ENCODE assay signal across 8 cellular contexts in genomic region chr15:67120839-67121540, GRCh38. TPM values are rescaled to one million over a fixed set of nuclear protein-coding genes. Genes with fewer than 3 reads are reported as not detected.
DNase-seq lines count a peak whose midpoint lies in the region; ATAC-seq lines count a peak whose summit lies in the region.

No MANE protein-coding gene starts in this region.

- peak overlapping the region; percentile 32; the same call in 1 of the 2 replicates for H3K4me3 ChIP-seq in BLaER1
- no peak overlapping the region for H3K4me3 ChIP-seq in SJSA1

- H3K9me3 Mint-ChIP-seq in activated naive CD4-positive, alpha-beta T cell treated with anti-CD3 and anti-CD28 coated beads, Interleukin-2, amount 50 U/mL, for 72 hours, result peaks cover 4 to 6% of the 10 kb centered on the region in 2 donors

- H3K9ac ChIP-seq in BLaER1, result peak overlapping the region; percentile 73

- H3K27me3 ChIP-seq in BLaER1 (no peaks in the 10 kb centered on the region), SJSA1 (replicated peaks) (no peaks in the 10 kb centered on the region)

- intact Hi-C loops in Right ventricle myocardium inferior (cut with DNase I), result loop anchor here (5.0 kb wide), 2 partner anchors 46 to 61 kb away; no protein-coding TSS in a partner anchor

- H3K27ac ChIP-seq in BLaER1 (peak overlapping the region; percentile 85), SJSA1 (peak overlapping the region; percentile 84)

- H3K36me3 ChIP-seq in BLaER1 (no peaks in the 10 kb centered on the region; the same call in 1 of the 2 replicates), SJSA1 (peaks cover 5% of the 10 kb centered on the region; the same call in 1 of the 2 replicates)

- H3K9me3 ChIP-seq in BLaER1 (no peaks in the 10 kb centered on the region), SJSA1 (replicated peaks) (no peaks in the 10 kb centered on the region)

- peak; percentile 67 for ATAC-seq in GM21825 (IDR thresholded peaks at IDR 0.05; ENCODE audit: unreplicated experiment)
- peak; percentile 91 to 95 for ATAC-seq in activated naive CD4-positive, alpha-beta T cell treated with anti-CD3 and anti-CD28 coated beads, Interleukin-2, amount 50 U/mL, for 72 hours
- peak; percentile 83 for ATAC-seq in Right ventricle myocardium inferior

- H3K4me2 ChIP-seq in BLaER1, result peak overlapping the region; percentile 87

- DNase-seq in SJSA1 (ENCODE audit: low read depth in 1 of 2, low spot score in 2 of 2), result peak; percentile 96
- peak; percentile 77 to 92 for DNase-seq in activated naive CD4-positive, alpha-beta T cell treated with anti-CD3 and anti-CD28 coated beads, Interleukin-2, amount 50 U/mL, for 72 hours (ENCODE audit: low spot score in 2 of 2)
- DNase-seq in Right ventricle myocardium inferior (ENCODE audit: missing footprints), result peak; percentile 94
- peak; percentile 36 for DNase-seq in putamen (ENCODE audit: low spot score)
- DNase-seq in ureter (ENCODE audit: low spot score), result peak; percentile 91
- no peak for DNase-seq in GF-D8 (lab: John Stamatoyannopoulos, UW)

- H3K4me1 ChIP-seq in BLaER1, result peaks cover 100% of the 10 kb centered on the region
- H3K4me1 ChIP-seq in SJSA1 (replicated peaks), result peaks cover 86% of the 10 kb centered on the region

- peak overlapping the region; percentile 91 to 98 for H3K27ac Mint-ChIP-seq in activated naive CD4-positive, alpha-beta T cell treated with anti-CD3 and anti-CD28 coated beads, Interleukin-2, amount 50 U/mL, for 72 hours

- peaks cover 15 to 47% of the 10 kb centered on the region in 2 donors for H3K36me3 Mint-ChIP-seq in activated naive CD4-positive, alpha-beta T cell treated with anti-CD3 and anti-CD28 coated beads, Interleukin-2, amount 50 U/mL, for 72 hours

- peaks cover 85% of the 10 kb centered on the region for H4K20me1 ChIP-seq in BLaER1

RNA-seq across cellular contexts. Expression of gene SMAD3, which starts 55.6 kb away (rescaled TPM):
- total RNA-seq in SJSA1 (2014; rRNA removed; shearing (Covaris generic)), result 19.5 and 22.0 TPM in 2 replicates
- total RNA-seq in activated naive CD4-positive, alpha-beta T cell treated with anti-CD3 and anti-CD28 coated beads, Interleukin-2, amount 50 U/mL, for 72 hours, result 10 to 100 TPM; 15.4 to 75.9 TPM
- 18.0 TPM for total RNA-seq in Right ventricle myocardium inferior
- 124 TPM for total RNA-seq in ureter
